15 cellular contexts compared by ENCODE assay signal in genomic region chr15:45486317-45486716, GRCh38. TPM values are rescaled to one million over a fixed set of nuclear protein-coding genes. Genes with fewer than 3 reads are reported as not detected.
A peak's percentile ranks its signal among the peaks of the same experiment; 100 is the strongest.
DNase-seq lines count a peak whose midpoint lies in the region; ATAC-seq and TF ChIP-seq lines count a peak whose summit lies in the region.
"Had no signal": no experiment of that assay in that cellular context is flagged by ENCODE, and none has a peak within 500 bp of the region (broad histone marks: within the 10 kb centered on the region; RNA-seq: fewer than 3 reads in every experiment).

No MANE protein-coding gene starts in this region.

- no peaks in the 10 kb centered on the region for H3K36me3 ChIP-seq in endodermal cell (ENCODE audit: control insufficient read depth, insufficient read depth, low read length)
- H3K36me3 ChIP-seq: BLaER1, HAP-1 had no signal

- ATAC-seq in HG03354 (IDR thresholded peaks at IDR 0.05; ENCODE audit: poor library complexity, severe bottlenecking, unreplicated experiment) = no peak

- H3K9me3 Mint-ChIP-seq in endodermal cell = no peaks in the 10 kb centered on the region
- H3K9me3 Mint-ChIP-seq: CD14-positive monocyte; CD4-positive, alpha-beta memory T cell had no signal

- no peak overlapping the region for H3K27ac Mint-ChIP-seq in endodermal cell
- H3K27ac Mint-ChIP-seq: CD14-positive monocyte; CD4-positive, alpha-beta memory T cell had no signal

- no peak overlapping the region for H3K9ac ChIP-seq in endodermal cell (ENCODE audit: extremely low read depth, low read length, poor library complexity, severe bottlenecking)
- H3K9ac ChIP-seq: BLaER1 had no signal

- DNase-seq in caudate nucleus (lab: John Stamatoyannopoulos, UW) (no peak), inferior parietal cortex (ENCODE audit: extremely low spot score) (peak; percentile 42), pons (ENCODE audit: low spot score) (peak; percentile 85), SHP77 (lab: John Stamatoyannopoulos, UW) (no peak), endodermal cell (no peak)
- DNase-seq: 8988T; CD4-positive, alpha-beta memory T cell; DMS79 treated with DMSO at 0.1 percent for 48 hours; GF-D8; IMR-90 had no signal

- no peaks in the 10 kb centered on the region for H3K9me3 ChIP-seq in endodermal cell (ENCODE audit: control insufficient read depth, low read length)
- H3K9me3 ChIP-seq: BLaER1, HAP-1 had no signal

- no peak overlapping the region for H3K4me3 ChIP-seq in endodermal cell (ENCODE audit: low read length)
- H3K4me3 ChIP-seq: BLaER1, HAP-1 had no signal

- peak overlapping the region; percentile 75 for H3K27ac ChIP-seq in caudate nucleus (ENCODE audit: low read depth, low read length)
- H3K27ac ChIP-seq in temporal lobe (ENCODE audit: low read depth, low read length) = peak overlapping the region; percentile 82
- no peak overlapping the region for H3K27ac ChIP-seq in endodermal cell (ENCODE audit: low read depth, low read length)
- H3K27ac ChIP-seq: BLaER1 had no signal

- H3K36me3 Mint-ChIP-seq in endodermal cell (ENCODE audit: low read depth) = no peaks in the 10 kb centered on the region
- H3K36me3 Mint-ChIP-seq: CD14-positive monocyte had no signal

- TF ChIP-seq CTCF in endodermal cell (conservative IDR thresholded peaks at IDR 0.05) = no peak

- peaks cover 42% of the 10 kb centered on the region for H3K27me3 Mint-ChIP-seq in endodermal cell (ENCODE audit: insufficient read depth)
- H3K27me3 Mint-ChIP-seq: CD4-positive, alpha-beta memory T cell had no signal

- no peaks in the 10 kb centered on the region for H3K27me3 ChIP-seq in endodermal cell (ENCODE audit: control insufficient read depth, insufficient read depth, low read length, poor library complexity, severe bottlenecking)
- H3K27me3 ChIP-seq: BLaER1 had no signal

- no peak overlapping the region for H3K4me3 Mint-ChIP-seq in endodermal cell
- H3K4me3 Mint-ChIP-seq: CD14-positive monocyte; CD4-positive, alpha-beta memory T cell had no signal

- peaks cover 1% of the 10 kb centered on the region for H3K4me1 Mint-ChIP-seq in endodermal cell
- H3K4me1 Mint-ChIP-seq: CD14-positive monocyte; CD4-positive, alpha-beta memory T cell had no signal

- WGBS in endodermal cell (ENCODE audit: insufficient coverage in 1 of 2, insufficient read length in 1 of 2), 2 experiments = 80% methylated on average over 1 of the region's 1 CpG; no CpG with 5 or more reads in 1 of the 2 experiments

- no peaks in the 10 kb centered on the region for H3K4me1 ChIP-seq in endodermal cell (ENCODE audit: control insufficient read depth, insufficient read depth, low read length)
- H3K4me1 ChIP-seq: BLaER1 had no signal

RNA-seq across cellular contexts. Expression of gene SLC30A4, which starts 36.2 kb away (rescaled TPM):
- total RNA-seq in temporal lobe (22.9 TPM), endodermal cell (1 to 10 TPM in 1 of 2 donors, under 1 TPM in 1; 0.53 to 1.2 TPM)
- polyA plus RNA-seq in endodermal cell (2013, experiment 1 of 2) = 0.78 TPM
- 0.91 TPM for polyA plus RNA-seq in endodermal cell (2013, experiment 2 of 2)

Comparison
In these comparisons a context has a peak if more than half of its experiments do, and no peak if none do; other contexts are left out.
1. DNase-seq: peak in inferior parietal cortex (single experiment) and pons (single experiment); none in caudate nucleus (0 of 61), SHP77 (0 of 2) and endodermal cell (single experiment).
2. RNA of gene SLC30A4, which starts 36.2 kb away (total RNA-seq): 22.9 TPM in temporal lobe (single experiment); 0.53 to 1.2 TPM in endodermal cell; every median in the first group is over 10 times any median in the second.